Comparison of ENCODE assay signal across 2 cellular contexts in the genomic region with DNA sequence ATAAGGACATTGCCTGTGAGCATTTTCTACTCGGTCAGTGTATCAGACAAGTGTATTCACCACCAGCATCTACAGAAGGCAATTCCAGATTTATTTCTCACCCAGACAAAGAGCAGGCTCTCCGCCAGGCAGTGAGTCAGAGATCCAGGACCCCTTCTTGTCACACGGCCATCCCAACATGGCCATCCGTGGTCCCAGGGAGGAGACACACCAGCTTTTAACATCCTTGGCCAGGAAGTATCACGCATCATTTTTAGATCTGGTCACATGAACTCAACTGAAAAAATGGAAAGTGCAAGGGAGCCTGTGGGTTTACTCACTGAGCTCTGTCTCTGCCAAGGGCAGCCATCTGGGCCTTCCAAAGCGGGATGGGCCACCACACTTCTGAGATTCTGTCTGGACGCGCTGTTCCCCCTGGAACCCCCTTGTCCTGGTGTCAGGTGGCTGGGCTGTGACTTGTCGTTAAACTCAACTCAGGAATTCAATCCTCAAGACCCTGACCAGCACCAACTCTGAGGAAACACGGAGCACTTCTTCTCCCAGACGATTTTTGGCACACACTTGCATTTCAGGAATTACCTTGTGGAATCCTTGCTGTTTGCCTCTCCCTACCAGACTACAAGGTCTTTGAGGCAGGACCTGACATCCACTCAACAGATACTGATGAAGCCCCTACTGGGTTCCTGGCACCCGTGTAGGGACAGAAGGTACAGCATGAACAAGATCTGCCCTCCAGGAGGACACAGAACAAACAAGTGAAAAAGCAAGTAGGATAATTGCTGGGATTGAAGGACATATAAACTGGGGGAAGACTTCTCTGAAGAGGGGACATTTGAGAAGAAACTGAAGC.
TF ChIP-seq lines count a peak whose summit lies in the region.

No MANE protein-coding gene starts in this region.

TF ChIP-seq in GM23338, 12 proteins besides CTCF, POLR2A, EP300 and RAD21 (continued from another document):
- TF ChIP-seq, protein P1, sequence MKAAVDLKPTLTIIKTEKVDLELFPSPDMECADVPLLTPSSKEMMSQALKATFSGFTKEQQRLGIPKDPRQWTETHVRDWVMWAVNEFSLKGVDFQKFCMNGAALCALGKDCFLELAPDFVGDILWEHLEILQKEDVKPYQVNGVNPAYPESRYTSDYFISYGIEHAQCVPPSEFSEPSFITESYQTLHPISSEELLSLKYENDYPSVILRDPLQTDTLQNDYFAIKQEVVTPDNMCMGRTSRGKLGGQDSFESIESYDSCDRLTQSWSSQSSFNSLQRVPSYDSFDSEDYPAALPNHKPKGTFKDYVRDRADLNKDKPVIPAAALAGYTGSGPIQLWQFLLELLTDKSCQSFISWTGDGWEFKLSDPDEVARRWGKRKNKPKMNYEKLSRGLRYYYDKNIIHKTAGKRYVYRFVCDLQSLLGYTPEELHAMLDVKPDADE (IDR thresholded peaks at IDR 0.05) = no peak
- TF ChIP-seq EZH2 (IDR thresholded peaks at IDR 0.05; ENCODE audit: low read depth, unreplicated experiment) (no peak), JUNB (IDR thresholded peaks at IDR 0.05; ENCODE audit: unreplicated experiment) (no peak)
- TF ChIP-seq, protein P2, sequence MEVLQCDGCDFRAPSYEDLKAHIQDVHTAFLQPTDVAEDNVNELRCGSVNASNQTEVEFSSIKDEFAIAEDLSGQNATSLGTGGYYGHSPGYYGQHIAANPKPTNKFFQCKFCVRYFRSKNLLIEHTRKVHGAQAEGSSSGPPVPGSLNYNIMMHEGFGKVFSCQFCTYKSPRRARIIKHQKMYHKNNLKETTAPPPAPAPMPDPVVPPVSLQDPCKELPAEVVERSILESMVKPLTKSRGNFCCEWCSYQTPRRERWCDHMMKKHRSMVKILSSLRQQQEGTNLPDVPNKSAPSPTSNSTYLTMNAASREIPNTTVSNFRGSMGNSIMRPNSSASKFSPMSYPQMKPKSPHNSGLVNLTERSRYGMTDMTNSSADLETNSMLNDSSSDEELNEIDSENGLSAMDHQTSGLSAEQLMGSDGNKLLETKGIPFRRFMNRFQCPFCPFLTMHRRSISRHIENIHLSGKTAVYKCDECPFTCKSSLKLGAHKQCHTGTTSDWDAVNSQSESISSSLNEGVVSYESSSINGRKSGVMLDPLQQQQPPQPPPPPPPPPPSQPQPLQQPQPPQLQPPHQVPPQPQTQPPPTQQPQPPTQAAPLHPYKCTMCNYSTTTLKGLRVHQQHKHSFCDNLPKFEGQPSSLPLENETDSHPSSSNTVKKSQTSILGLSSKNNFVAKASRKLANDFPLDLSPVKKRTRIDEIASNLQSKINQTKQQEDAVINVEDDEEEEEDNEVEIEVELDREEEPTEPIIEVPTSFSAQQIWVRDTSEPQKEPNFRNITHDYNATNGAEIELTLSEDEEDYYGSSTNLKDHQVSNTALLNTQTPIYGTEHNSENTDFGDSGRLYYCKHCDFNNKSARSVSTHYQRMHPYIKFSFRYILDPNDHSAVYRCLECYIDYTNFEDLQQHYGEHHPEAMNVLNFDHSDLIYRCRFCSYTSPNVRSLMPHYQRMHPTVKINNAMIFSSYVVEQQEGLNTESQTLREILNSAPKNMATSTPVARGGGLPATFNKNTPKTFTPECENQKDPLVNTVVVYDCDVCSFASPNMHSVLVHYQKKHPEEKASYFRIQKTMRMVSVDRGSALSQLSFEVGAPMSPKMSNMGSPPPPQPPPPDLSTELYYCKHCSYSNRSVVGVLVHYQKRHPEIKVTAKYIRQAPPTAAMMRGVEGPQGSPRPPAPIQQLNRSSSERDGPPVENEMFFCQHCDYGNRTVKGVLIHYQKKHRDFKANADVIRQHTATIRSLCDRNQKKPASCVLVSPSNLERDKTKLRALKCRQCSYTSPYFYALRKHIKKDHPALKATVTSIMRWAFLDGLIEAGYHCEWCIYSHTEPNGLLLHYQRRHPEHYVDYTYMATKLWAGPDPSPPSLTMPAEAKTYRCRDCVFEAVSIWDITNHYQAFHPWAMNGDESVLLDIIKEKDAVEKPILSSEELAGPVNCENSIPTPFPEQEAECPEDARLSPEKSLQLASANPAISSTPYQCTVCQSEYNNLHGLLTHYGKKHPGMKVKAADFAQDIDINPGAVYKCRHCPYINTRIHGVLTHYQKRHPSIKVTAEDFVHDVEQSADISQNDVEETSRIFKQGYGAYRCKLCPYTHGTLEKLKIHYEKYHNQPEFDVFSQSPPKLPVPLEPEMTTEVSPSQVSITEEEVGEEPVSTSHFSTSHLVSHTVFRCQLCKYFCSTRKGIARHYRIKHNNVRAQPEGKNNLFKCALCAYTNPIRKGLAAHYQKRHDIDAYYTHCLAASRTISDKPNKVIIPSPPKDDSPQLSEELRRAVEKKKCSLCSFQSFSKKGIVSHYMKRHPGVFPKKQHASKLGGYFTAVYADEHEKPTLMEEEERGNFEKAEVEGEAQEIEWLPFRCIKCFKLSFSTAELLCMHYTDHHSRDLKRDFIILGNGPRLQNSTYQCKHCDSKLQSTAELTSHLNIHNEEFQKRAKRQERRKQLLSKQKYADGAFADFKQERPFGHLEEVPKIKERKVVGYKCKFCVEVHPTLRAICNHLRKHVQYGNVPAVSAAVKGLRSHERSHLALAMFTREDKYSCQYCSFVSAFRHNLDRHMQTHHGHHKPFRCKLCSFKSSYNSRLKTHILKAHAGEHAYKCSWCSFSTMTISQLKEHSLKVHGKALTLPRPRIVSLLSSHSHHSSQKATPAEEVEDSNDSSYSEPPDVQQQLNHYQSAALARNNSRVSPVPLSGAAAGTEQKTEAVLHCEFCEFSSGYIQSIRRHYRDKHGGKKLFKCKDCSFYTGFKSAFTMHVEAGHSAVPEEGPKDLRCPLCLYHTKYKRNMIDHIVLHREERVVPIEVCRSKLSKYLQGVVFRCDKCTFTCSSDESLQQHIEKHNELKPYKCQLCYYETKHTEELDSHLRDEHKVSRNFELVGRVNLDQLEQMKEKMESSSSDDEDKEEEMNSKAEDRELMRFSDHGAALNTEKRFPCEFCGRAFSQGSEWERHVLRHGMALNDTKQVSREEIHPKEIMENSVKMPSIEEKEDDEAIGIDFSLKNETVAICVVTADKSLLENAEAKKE (CRISPR knock-in tag; IDR thresholded peaks at IDR 0.05) = no peak

TF ChIP-seq in HepG2, 621 proteins besides CTCF, POLR2A, EP300 and RAD21 (continued from another document):
- TF ChIP-seq, protein P3, sequence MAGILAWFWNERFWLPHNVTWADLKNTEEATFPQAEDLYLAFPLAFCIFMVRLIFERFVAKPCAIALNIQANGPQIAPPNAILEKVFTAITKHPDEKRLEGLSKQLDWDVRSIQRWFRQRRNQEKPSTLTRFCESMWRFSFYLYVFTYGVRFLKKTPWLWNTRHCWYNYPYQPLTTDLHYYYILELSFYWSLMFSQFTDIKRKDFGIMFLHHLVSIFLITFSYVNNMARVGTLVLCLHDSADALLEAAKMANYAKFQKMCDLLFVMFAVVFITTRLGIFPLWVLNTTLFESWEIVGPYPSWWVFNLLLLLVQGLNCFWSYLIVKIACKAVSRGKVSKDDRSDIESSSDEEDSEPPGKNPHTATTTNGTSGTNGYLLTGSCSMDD (CRISPR knock-in tag; IDR thresholded peaks at IDR 0.05) = no peak
